ENCODE assay signal across 8 cellular contexts in the genomic region with DNA sequence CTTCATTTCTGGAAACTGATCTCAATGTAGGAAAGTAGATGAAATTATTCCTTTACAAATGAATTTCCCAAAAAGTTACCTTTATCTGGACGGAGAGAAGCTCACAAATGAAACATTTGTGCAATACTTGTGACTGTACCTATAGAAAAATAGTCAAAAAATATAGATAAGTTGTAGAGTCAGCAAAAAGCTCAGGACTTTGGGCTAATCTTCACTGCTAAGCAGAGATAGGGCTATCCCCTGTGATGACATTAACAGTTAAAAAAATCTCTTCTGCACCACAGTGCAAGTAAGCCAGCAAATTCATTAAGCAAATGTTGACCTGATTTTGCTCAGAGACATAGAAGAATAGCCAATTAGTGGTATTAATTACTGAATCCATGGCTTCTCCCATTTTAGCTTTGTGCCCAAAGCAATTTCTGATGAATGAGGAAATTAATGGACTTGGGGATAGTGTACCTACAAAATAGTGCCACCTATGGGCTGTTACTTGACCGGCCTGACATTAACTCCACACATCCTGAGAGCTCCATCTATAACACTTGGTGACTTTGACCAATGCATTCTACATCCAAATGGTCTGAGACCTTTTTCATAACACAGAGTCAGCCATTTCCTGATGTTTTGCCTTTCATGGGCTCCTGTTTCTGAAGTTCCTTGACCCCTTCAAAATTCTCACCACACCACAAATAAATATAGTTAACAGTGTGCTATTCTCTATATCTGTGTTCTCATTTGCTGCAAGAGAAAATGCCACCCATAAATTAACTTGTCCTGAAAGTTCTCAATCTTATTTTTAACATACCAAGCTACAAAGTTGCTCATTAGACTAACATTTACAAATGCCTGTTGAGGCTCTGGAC.
A peak's percentile ranks its signal among the peaks of the same experiment; 100 is the strongest.
DNase-seq lines count a peak whose midpoint lies in the region; ATAC-seq and TF ChIP-seq lines count a peak whose summit lies in the region.

No MANE protein-coding gene starts in this region.

- intact Hi-C loops in spleen (cut with DNase I; ENCODE audit: low total_unique reads) = no loop called here

- ATAC-seq in GM18861 (IDR thresholded peaks at IDR 0.05; ENCODE audit: unreplicated experiment) (peak; percentile 44), gastroesophageal sphincter (no peak)
- ATAC-seq in stimulated activated memory B cell treated with anti-CD40 and anti-IgM and Interleukin-4, amounts not matched to agents 10 μg/mL and 1 μg/mL and 100 μg/mL, for 72 hours = no peak

- no peak overlapping the region for H3K27ac Mint-ChIP-seq in stimulated activated memory B cell treated with anti-CD40 and anti-IgM and Interleukin-4, amounts not matched to agents 10 μg/mL and 1 μg/mL and 100 μg/mL, for 72 hours

- H3K36me3 ChIP-seq in BE2C (no peaks in the 10 kb centered on the region), gastroesophageal sphincter (no peaks in the 10 kb centered on the region), spleen (no peaks in the 10 kb centered on the region)

- in situ Hi-C loops in SK-MEL-5 (cut with HindIII; ENCODE audit: low pct_unique_long_range_greater_than_20kb, low sequenced_read_pairs) = no loop called here

- 71 to 81% methylated on average over 2 of the region's 2 CpGs for WGBS in gastroesophageal sphincter (ENCODE audit: low coverage in 1 of 2), 2 donors
- WGBS in spleen, 5 donors = 44 to 57% (median 49%) methylated on average over 2 of the region's 2 CpGs

- no peak for TF ChIP-seq EP300 in gastroesophageal sphincter (IDR thresholded peaks at IDR 0.05)

- H3K9me3 ChIP-seq in BE2C (no peaks in the 10 kb centered on the region), gastroesophageal sphincter (no peaks in the 10 kb centered on the region), spleen (no peaks in the 10 kb centered on the region)

- no peaks in the 10 kb centered on the region for H3K36me3 Mint-ChIP-seq in stimulated activated memory B cell treated with anti-CD40 and anti-IgM and Interleukin-4, amounts not matched to agents 10 μg/mL and 1 μg/mL and 100 μg/mL, for 72 hours

- H3K27me3 ChIP-seq in BE2C (no peaks in the 10 kb centered on the region), gastroesophageal sphincter (no peaks in the 10 kb centered on the region), spleen (replicated peaks in 1 of 7) (no peaks in the 10 kb centered on the region)

- H3K27ac ChIP-seq in gastroesophageal sphincter (no peak overlapping the region), spleen (no peak overlapping the region)

- no peaks in the 10 kb centered on the region for H3K9me3 Mint-ChIP-seq in stimulated activated memory B cell treated with anti-CD40 and anti-IgM and Interleukin-4, amounts not matched to agents 10 μg/mL and 1 μg/mL and 100 μg/mL, for 72 hours

- TF ChIP-seq CTCF in BE2C (IDR thresholded peaks at IDR 0.05; ENCODE audit: low read depth, low read length) (peak; percentile 85), gastroesophageal sphincter (IDR thresholded peaks at IDR 0.05) (peak; percentile 25 to 44 (median 30)), spleen (IDR thresholded peaks at IDR 0.05 in 8 of 11, conservative IDR thresholded peaks at IDR 0.05 in 3 of 11) (peak in 7 of 11 experiments; percentile 8 to 52 (median 37))

- H3K4me1 Mint-ChIP-seq in stimulated activated memory B cell treated with anti-CD40 and anti-IgM and Interleukin-4, amounts not matched to agents 10 μg/mL and 1 μg/mL and 100 μg/mL, for 72 hours = peaks cover 11% of the 10 kb centered on the region

- no peak for TF ChIP-seq POLR2A in gastroesophageal sphincter (IDR thresholded peaks at IDR 0.05)
- no peak for TF ChIP-seq POLR2A in spleen (IDR thresholded peaks at IDR 0.05)

- DNase-seq in BE2C (peak; percentile 41), HT1080 (ENCODE audit: low read depth) (peak; percentile 61), SK-MEL-5 (ENCODE audit: low read depth, low spot score) (peak; percentile 59), spleen (no peak), T-helper 9 cell (no peak)

- H3K4me3 ChIP-seq in BE2C (ENCODE audit: low read depth, low read length) (no peak overlapping the region), gastroesophageal sphincter (no peak overlapping the region), spleen (no peak overlapping the region)

- H3K27me3 Mint-ChIP-seq in stimulated activated memory B cell treated with anti-CD40 and anti-IgM and Interleukin-4, amounts not matched to agents 10 μg/mL and 1 μg/mL and 100 μg/mL, for 72 hours = peaks cover 7% of the 10 kb centered on the region

- H3K4me3 Mint-ChIP-seq in stimulated activated memory B cell treated with anti-CD40 and anti-IgM and Interleukin-4, amounts not matched to agents 10 μg/mL and 1 μg/mL and 100 μg/mL, for 72 hours = no peak overlapping the region

- H3K4me1 ChIP-seq in BE2C (peaks cover 10% of the 10 kb centered on the region), gastroesophageal sphincter (peaks cover 0 to 3% (median 0%) of the 10 kb centered on the region in 3 donors), spleen (no peaks in the 10 kb centered on the region)

Comparison
In these comparisons a context has a peak if more than half of its experiments do, and no peak if none do; other contexts are left out.
1. DNase-seq: peak in BE2C (single experiment), HT1080 (single experiment) and SK-MEL-5 (single experiment); none in spleen (single experiment) and T-helper 9 cell (single experiment).
2. CTCF ChIP-seq: peak in every context shown above with its lines; median percentile 85 in BE2C; 37 in spleen; 30 in gastroesophageal sphincter.